13 cellular contexts compared by ENCODE assay signal in the genomic region with DNA sequence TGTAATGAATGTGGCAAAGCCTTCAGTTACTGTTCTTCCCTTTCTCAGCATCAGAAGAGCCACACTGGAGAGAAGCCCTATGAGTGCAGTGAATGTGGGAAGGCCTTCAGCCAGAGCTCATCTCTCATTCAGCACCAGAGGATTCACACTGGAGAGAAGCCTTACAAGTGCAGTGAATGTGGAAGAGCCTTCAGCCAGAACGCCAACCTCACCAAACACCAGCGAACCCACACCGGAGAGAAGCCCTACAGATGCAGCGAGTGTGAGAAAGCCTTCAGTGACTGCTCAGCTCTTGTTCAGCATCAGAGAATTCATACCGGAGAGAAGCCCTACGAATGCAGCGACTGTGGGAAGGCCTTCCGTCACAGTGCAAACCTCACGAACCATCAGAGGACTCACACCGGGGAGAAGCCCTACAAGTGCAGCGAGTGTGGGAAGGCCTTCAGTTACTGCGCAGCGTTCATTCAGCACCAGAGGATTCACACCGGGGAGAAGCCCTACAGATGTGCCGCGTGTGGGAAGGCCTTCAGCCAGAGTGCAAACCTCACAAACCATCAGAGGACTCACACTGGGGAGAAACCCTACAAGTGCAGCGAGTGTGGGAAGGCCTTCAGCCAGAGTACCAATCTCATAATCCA. TPM values are rescaled to one million over a fixed set of nuclear protein-coding genes. Genes with fewer than 3 reads are reported as not detected.
DNase-seq lines count a peak whose midpoint lies in the region; ATAC-seq, FAIRE-seq and TF ChIP-seq lines count a peak whose summit lies in the region.
"Had no signal": no experiment of that assay in that cellular context is flagged by ENCODE, and none has a peak within 500 bp of the region (broad histone marks: within the 10 kb centered on the region; RNA-seq: fewer than 3 reads in every experiment).

No MANE protein-coding gene starts in this region.

- peak in 2 of 4 donors; percentile 4 to 6 for ATAC-seq in psoas muscle
- ATAC-seq in GM18505 (IDR thresholded peaks at IDR 0.05; ENCODE audit: unreplicated experiment), result no peak

- intact Hi-C loops in activated CD4-positive, alpha-beta memory T cell treated with anti-CD3 and anti-CD28 coated beads for 36 hours (cut with micrococcal nuclease), result no loop called here
- intact Hi-C loops in psoas muscle (cut with DNase I), result no loop called here

- H3K4me1 Mint-ChIP-seq in activated CD4-positive, alpha-beta memory T cell treated with anti-CD3 and anti-CD28 coated beads for 36 hours (ENCODE audit: low read depth), result peaks cover 27% of the 10 kb centered on the region
- H3K4me1 Mint-ChIP-seq in activated CD4-positive, alpha-beta memory T cell treated with anti-CD3 and anti-CD28 coated beads, Interleukin-2, amount 10 ng/mL, durations not matched to agents 7 days and 5 days, result peaks cover 26% of the 10 kb centered on the region
- H3K4me1 Mint-ChIP-seq in astrocyte (ENCODE audit: low read depth, unreplicated experiment), result peaks cover 26% of the 10 kb centered on the region

- H3K27ac ChIP-seq in HUES48 (ENCODE audit: low read depth, low read length) (peak overlapping the region; percentile 97), astrocyte (ENCODE audit: low read depth, low read length) (no peak overlapping the region), psoas muscle (peak overlapping the region; percentile 63), substantia nigra (ENCODE audit: low read depth, low read length, poor library complexity, severe bottlenecking) (no peak overlapping the region)
- H3K27ac ChIP-seq: left lung had no signal

- no peak overlapping the region for H2AFZ ChIP-seq in astrocyte (ENCODE audit: low read depth, low read length)

- H3K4me3 ChIP-seq in HUES48 (ENCODE audit: low read depth, low read length), result no peak overlapping the region
- no peak overlapping the region for H3K4me3 ChIP-seq in astrocyte (ENCODE audit: insufficient read depth, low read depth, low read length)
- no peak overlapping the region for H3K4me3 ChIP-seq in psoas muscle
- H3K4me3 ChIP-seq: left lung had no signal

- peaks cover 21% of the 10 kb centered on the region for H3K9me3 Mint-ChIP-seq in activated CD4-positive, alpha-beta memory T cell treated with anti-CD3 and anti-CD28 coated beads for 36 hours
- peaks cover 36% of the 10 kb centered on the region for H3K9me3 Mint-ChIP-seq in activated CD4-positive, alpha-beta memory T cell treated with anti-CD3 and anti-CD28 coated beads, Interleukin-2, amount 10 ng/mL, durations not matched to agents 7 days and 5 days
- H3K9me3 Mint-ChIP-seq in astrocyte (ENCODE audit: unreplicated experiment), result peaks cover 18% of the 10 kb centered on the region

- H3K27ac Mint-ChIP-seq in activated CD4-positive, alpha-beta memory T cell treated with anti-CD3 and anti-CD28 coated beads for 36 hours, result peak overlapping the region; percentile 50
- H3K27ac Mint-ChIP-seq in activated CD4-positive, alpha-beta memory T cell treated with anti-CD3 and anti-CD28 coated beads, Interleukin-2, amount 10 ng/mL, durations not matched to agents 7 days and 5 days, result no peak overlapping the region
- peak overlapping the region; percentile 75 for H3K27ac Mint-ChIP-seq in astrocyte (ENCODE audit: unreplicated experiment)
- H3K27ac Mint-ChIP-seq: dendritic cell treated with granulocyte-macrophage colony-stimulating factor and Interleukin-4, amounts not matched to agents 40 ng/mL and 50 ng/mL, for 4 days had no signal

- TF ChIP-seq CTCF in astrocyte (IDR thresholded peaks at IDR 0.05; ENCODE audit: insufficient read depth, low read depth, low read length) (no peak), psoas muscle (IDR thresholded peaks at IDR 0.05) (no peak)

- H3K4me1 ChIP-seq in HUES48 (ENCODE audit: control insufficient read depth, insufficient read depth, low read length), result peaks cover 6% of the 10 kb centered on the region; the same call in 1 of the 2 replicates
- peaks cover 13% of the 10 kb centered on the region for H3K4me1 ChIP-seq in astrocyte (ENCODE audit: insufficient read depth, low read length)
- peaks cover 16% of the 10 kb centered on the region for H3K4me1 ChIP-seq in psoas muscle

- peaks cover 20% of the 10 kb centered on the region for H3K79me2 ChIP-seq in astrocyte (ENCODE audit: insufficient read depth, low read length)

- 83 to 95% (median 91%) methylated on average over 17 of the region's 17 CpGs for WGBS in psoas muscle, 3 donors

- TF ChIP-seq POLR2A in GM18505 (IDR thresholded peaks at IDR 0.05; ENCODE audit: borderline replicate concordance, extremely low read depth, insufficient read depth, insufficient read length), result no peak

- no peak for DNase-seq in activated CD4-positive, alpha-beta memory T cell treated with anti-CD3 and anti-CD28 coated beads for 36 hours
- no peak for DNase-seq in activated CD4-positive, alpha-beta memory T cell treated with anti-CD3 and anti-CD28 coated beads, Interleukin-2, amount 10 ng/mL, durations not matched to agents 7 days and 5 days
- DNase-seq in astrocyte (ENCODE audit: low read depth), result no peak
- no peak for DNase-seq in psoas muscle
- DNase-seq in OCI-M2 (lab: John Stamatoyannopoulos, UW; ENCODE audit: unreplicated experiment), result no peak
- no peak for DNase-seq in substantia nigra (lab: John Stamatoyannopoulos, UW)
- DNase-seq: activated gamma-delta T cell, foreskin melanocyte, left lung, T1000 had no signal

- no peaks in the 10 kb centered on the region for H3K27me3 ChIP-seq in HUES48 (ENCODE audit: control insufficient read depth, insufficient read depth, low read length)
- no peaks in the 10 kb centered on the region for H3K27me3 ChIP-seq in astrocyte (ENCODE audit: insufficient read depth, low read length)
- H3K27me3 ChIP-seq in psoas muscle (ENCODE audit: insufficient read depth in 3 of 3, low read length in 2 of 3), result no peaks in the 10 kb centered on the region
- H3K27me3 ChIP-seq: left lung had no signal

- POLR2A ChIA-PET in activated CD4-positive, alpha-beta memory T cell treated with anti-CD3 and anti-CD28 coated beads for 36 hours (lab: Charles Lee), result interaction anchor here (0.8 to 1.3 kb wide), 5 partner anchors 9 to 56 kb away, joined by 3 to 5 read pairs (median 3); partner anchors contain the start of gene ZNF79
- POLR2A ChIA-PET in activated CD4-positive, alpha-beta memory T cell treated with anti-CD3 and anti-CD28 coated beads, Interleukin-2, amount 10 ng/mL, durations not matched to agents 7 days and 5 days (lab: Charles Lee), result interaction anchor here (2.0 kb wide), 1 partner anchor 20 kb away, joined by 8 read pairs; the partner anchor contains the start of gene ZNF79

- H3K36me3 Mint-ChIP-seq in activated CD4-positive, alpha-beta memory T cell treated with anti-CD3 and anti-CD28 coated beads for 36 hours, result peaks cover 80% of the 10 kb centered on the region
- peaks cover 95% of the 10 kb centered on the region for H3K36me3 Mint-ChIP-seq in activated CD4-positive, alpha-beta memory T cell treated with anti-CD3 and anti-CD28 coated beads, Interleukin-2, amount 10 ng/mL, durations not matched to agents 7 days and 5 days (ENCODE audit: low read depth)
- H3K36me3 Mint-ChIP-seq in astrocyte (ENCODE audit: low read depth, unreplicated experiment), result peaks cover 79% of the 10 kb centered on the region

- H3K4me2 ChIP-seq in astrocyte (ENCODE audit: low read length), result no peak overlapping the region

- H3K9me3 ChIP-seq in HUES48 (ENCODE audit: control insufficient read depth, insufficient read depth, low read length) (no peaks in the 10 kb centered on the region), astrocyte (ENCODE audit: insufficient read depth, low read depth, low read length) (peaks cover 26% of the 10 kb centered on the region), psoas muscle (peaks cover 3% of the 10 kb centered on the region)

- H3K9ac ChIP-seq in HUES48 (ENCODE audit: low read depth, low read length) (no peak overlapping the region), astrocyte (ENCODE audit: low read length) (no peak overlapping the region)

- no peak overlapping the region for H3K4me3 Mint-ChIP-seq in activated CD4-positive, alpha-beta memory T cell treated with anti-CD3 and anti-CD28 coated beads for 36 hours
- H3K4me3 Mint-ChIP-seq in activated CD4-positive, alpha-beta memory T cell treated with anti-CD3 and anti-CD28 coated beads, Interleukin-2, amount 10 ng/mL, durations not matched to agents 7 days and 5 days, result no peak overlapping the region
- H3K4me3 Mint-ChIP-seq in astrocyte (ENCODE audit: unreplicated experiment), result no peak overlapping the region
- H3K4me3 Mint-ChIP-seq: dendritic cell treated with granulocyte-macrophage colony-stimulating factor and Interleukin-4, amounts not matched to agents 40 ng/mL and 50 ng/mL, for 4 days had no signal

- H3K27me3 Mint-ChIP-seq in activated CD4-positive, alpha-beta memory T cell treated with anti-CD3 and anti-CD28 coated beads for 36 hours, result no peaks in the 10 kb centered on the region
- H3K27me3 Mint-ChIP-seq in activated CD4-positive, alpha-beta memory T cell treated with anti-CD3 and anti-CD28 coated beads, Interleukin-2, amount 10 ng/mL, durations not matched to agents 7 days and 5 days, result no peaks in the 10 kb centered on the region
- H3K27me3 Mint-ChIP-seq in astrocyte (ENCODE audit: low read depth, unreplicated experiment), result no peaks in the 10 kb centered on the region
- H3K27me3 Mint-ChIP-seq: dendritic cell treated with granulocyte-macrophage colony-stimulating factor and Interleukin-4, amounts not matched to agents 40 ng/mL and 50 ng/mL, for 4 days had no signal

- no peak for FAIRE-seq in astrocyte (lab: Jason Lieb, UNC)

- CTCF ChIA-PET in activated CD4-positive, alpha-beta memory T cell treated with anti-CD3 and anti-CD28 coated beads for 36 hours (lab: Charles Lee), result interaction anchor here (0.7 to 1.3 kb wide), 2 partner anchors 11 to 437 kb away, joined by 3 to 4 read pairs; no protein-coding TSS in a partner anchor
- CTCF ChIA-PET in activated CD4-positive, alpha-beta memory T cell treated with anti-CD3 and anti-CD28 coated beads, Interleukin-2, amount 10 ng/mL, durations not matched to agents 7 days and 5 days (lab: Charles Lee), result interaction anchor here (1.0 to 1.4 kb wide), 2 partner anchors 11 to 15 kb away, joined by 3 to 5 read pairs; no protein-coding TSS in a partner anchor

- peaks cover 82% of the 10 kb centered on the region for H3K36me3 ChIP-seq in HUES48 (ENCODE audit: control insufficient read depth, insufficient read depth, low read length)
- H3K36me3 ChIP-seq in astrocyte (ENCODE audit: insufficient read depth, low read length), result peaks cover 69% of the 10 kb centered on the region
- peaks cover 5 to 100% of the 10 kb centered on the region in 2 donors for H3K36me3 ChIP-seq in psoas muscle (ENCODE audit: insufficient read depth in 1 of 2, low read depth in 1 of 2)

- H4K20me1 ChIP-seq in astrocyte (ENCODE audit: insufficient read depth, low read length), result peaks cover 56% of the 10 kb centered on the region

RNA-seq across cellular contexts. Expression of gene RPL12, which starts 6.8 kb away (rescaled TPM):
- total RNA-seq in activated CD4-positive, alpha-beta memory T cell treated with anti-CD3 and anti-CD28 coated beads for 36 hours, result 1,000 to 10,000 TPM; 2,267 to 2,331 TPM
- 1,000 to 10,000 TPM; 1,379 to 1,395 TPM for total RNA-seq in activated CD4-positive, alpha-beta memory T cell treated with anti-CD3 and anti-CD28 coated beads, Interleukin-2, amount 10 ng/mL, durations not matched to agents 7 days and 5 days
- total RNA-seq in astrocyte, result 1,037 and 1,189 TPM in 2 replicates
- 1,000 to 10,000 TPM in 1 of 4 donors, 100 to 1,000 TPM in 3; 748 to 1,111 (median 831) TPM for total RNA-seq in psoas muscle
- 1,000 to 10,000 TPM; 1,171 to 2,317 (median 1,895) TPM for polyA plus RNA-seq in psoas muscle

RNA-seq across cellular contexts. Expression of gene LRSAM1, which starts 6.9 kb away (rescaled TPM):
- total RNA-seq in activated CD4-positive, alpha-beta memory T cell treated with anti-CD3 and anti-CD28 coated beads for 36 hours, result 10 to 100 TPM; 19.7 to 20.9 TPM
- total RNA-seq in activated CD4-positive, alpha-beta memory T cell treated with anti-CD3 and anti-CD28 coated beads, Interleukin-2, amount 10 ng/mL, durations not matched to agents 7 days and 5 days, result 10 to 100 TPM; 25.4 to 26.9 TPM
- 18.7 and 22.2 TPM in 2 replicates for total RNA-seq in astrocyte
- 10 to 100 TPM in 3 of 4 donors, 1 to 10 TPM in 1; 8.3 to 17.7 (median 13.8) TPM for total RNA-seq in psoas muscle
- polyA plus RNA-seq in psoas muscle, result 10 to 100 TPM; 11.1 to 17.1 (median 11.6) TPM

RNA-seq across cellular contexts. Expression of gene ZNF79, which starts 20.2 kb away (rescaled TPM):
- total RNA-seq in activated CD4-positive, alpha-beta memory T cell treated with anti-CD3 and anti-CD28 coated beads for 36 hours, result 1 to 10 TPM; 9.3 to 9.7 TPM
- 10 to 100 TPM; 12.5 to 12.7 TPM for total RNA-seq in activated CD4-positive, alpha-beta memory T cell treated with anti-CD3 and anti-CD28 coated beads, Interleukin-2, amount 10 ng/mL, durations not matched to agents 7 days and 5 days
- total RNA-seq in astrocyte (10.5 and 11.5 TPM in 2 replicates), psoas muscle (10 to 100 TPM in 2 of 4 donors, 1 to 10 TPM in 2; 4.4 to 10.7 (median 9.1) TPM)
- 1 to 10 TPM; 2.7 to 6.0 (median 2.8) TPM for polyA plus RNA-seq in psoas muscle

RNA-seq across cellular contexts. Expression of gene SLC2A8, which starts 47.4 kb away (rescaled TPM):
- 1 to 10 TPM; 3.2 to 4.6 TPM for total RNA-seq in activated CD4-positive, alpha-beta memory T cell treated with anti-CD3 and anti-CD28 coated beads for 36 hours
- 1 to 10 TPM; 7.5 to 7.7 TPM for total RNA-seq in activated CD4-positive, alpha-beta memory T cell treated with anti-CD3 and anti-CD28 coated beads, Interleukin-2, amount 10 ng/mL, durations not matched to agents 7 days and 5 days
- total RNA-seq in astrocyte, result 16.5 and 18.8 TPM in 2 replicates
- 10 to 100 TPM; 15.8 to 18.7 (median 16.3) TPM for total RNA-seq in psoas muscle
- 10 to 100 TPM; 13.2 to 20.3 (median 19.0) TPM for polyA plus RNA-seq in psoas muscle

Comparison
In these comparisons a context has a peak if more than half of its experiments do, and no peak if none do; other contexts are left out.
1. H3K27ac ChIP-seq: peak in HUES48 (single experiment) and psoas muscle (single experiment); none in astrocyte (single experiment) and substantia nigra (single experiment).